Comparison of ENCODE assay signal across 22 cellular contexts in genomic region chr2:10532631-10533101, GRCh38.
DNase-seq lines count a peak whose midpoint lies in the region; ATAC-seq, FAIRE-seq and TF ChIP-seq lines count a peak whose summit lies in the region.
"Had no signal": no experiment of that assay in that cellular context is flagged by ENCODE, and none has a peak within 500 bp of the region (broad histone marks: within the 10 kb centered on the region; RNA-seq: fewer than 3 reads in every experiment).

No MANE protein-coding gene starts in this region.

- ATAC-seq in natural killer cell treated with Interleukin-12 subunit alpha and Interleukin-12 subunit beta and Interleukin-15 and Interleukin-18, amount 100 ng/mL, for 72 hours: no peak
- ATAC-seq in natural killer cell (no peak), GM21381 (IDR thresholded peaks at IDR 0.05; ENCODE audit: unreplicated experiment) (no peak), GM18907 (IDR thresholded peaks at IDR 0.05; ENCODE audit: unreplicated experiment) (no peak)
- ATAC-seq: naive thymus-derived CD8-positive, alpha-beta T cell had no signal

- H3K79me2 ChIP-seq in astrocyte (ENCODE audit: insufficient read depth, low read length) (no peaks in the 10 kb centered on the region), hepatocyte (no peaks in the 10 kb centered on the region)

- no peaks in the 10 kb centered on the region for H3K9me3 ChIP-seq in astrocyte (ENCODE audit: insufficient read depth, low read depth, low read length)
- no peaks in the 10 kb centered on the region for H3K9me3 ChIP-seq in hepatocyte (ENCODE audit: low read depth)
- H3K9me3 ChIP-seq: heart right ventricle had no signal

- no peak overlapping the region for H3K27ac Mint-ChIP-seq in natural killer cell treated with Interleukin-12 subunit alpha and Interleukin-12 subunit beta and Interleukin-15 and Interleukin-18, amount 100 ng/mL, for 72 hours
- H3K27ac Mint-ChIP-seq in natural killer cell (no peak overlapping the region), astrocyte (ENCODE audit: unreplicated experiment) (peak overlapping the region; percentile 47)
- H3K27ac Mint-ChIP-seq: activated naive CD4-positive, alpha-beta T cell treated with anti-CD3 and anti-CD28 coated beads, Interleukin-2, amount 10 ng/mL, durations not matched to agents 7 days and 5 days; immature natural killer cell; naive thymus-derived CD8-positive, alpha-beta T cell had no signal

- H3K27me3 ChIP-seq in astrocyte (ENCODE audit: insufficient read depth, low read length): no peaks in the 10 kb centered on the region
- no peaks in the 10 kb centered on the region for H3K27me3 ChIP-seq in hepatocyte
- H3K27me3 ChIP-seq: heart right ventricle had no signal

- intact Hi-C loops in natural killer cell (cut with micrococcal nuclease): no loop called here

- H3K4me3 ChIP-seq in astrocyte (ENCODE audit: insufficient read depth, low read depth, low read length): no peak overlapping the region
- H3K4me3 ChIP-seq in hepatocyte: no peak overlapping the region
- H3K4me3 ChIP-seq: heart right ventricle, lung, smooth muscle cell had no signal

- FAIRE-seq in astrocyte (lab: Jason Lieb, UNC): no peak
- FAIRE-seq: GM12892 had no signal

- H3K4me3 Mint-ChIP-seq in natural killer cell treated with Interleukin-12 subunit alpha and Interleukin-12 subunit beta and Interleukin-15 and Interleukin-18, amount 100 ng/mL, for 72 hours: no peak overlapping the region
- H3K4me3 Mint-ChIP-seq in natural killer cell (no peak overlapping the region), astrocyte (ENCODE audit: unreplicated experiment) (no peak overlapping the region)
- H3K4me3 Mint-ChIP-seq: activated naive CD4-positive, alpha-beta T cell treated with anti-CD3 and anti-CD28 coated beads, Interleukin-2, amount 10 ng/mL, durations not matched to agents 7 days and 5 days; immature natural killer cell; naive thymus-derived CD8-positive, alpha-beta T cell had no signal

- peaks cover 12% of the 10 kb centered on the region in 2 donors for H3K4me1 Mint-ChIP-seq in natural killer cell treated with Interleukin-12 subunit alpha and Interleukin-12 subunit beta and Interleukin-15 and Interleukin-18, amount 100 ng/mL, for 72 hours (ENCODE audit: low read depth in 2 of 2)
- H3K4me1 Mint-ChIP-seq in natural killer cell: peaks cover 8 to 12% of the 10 kb centered on the region in 2 donors
- peaks cover 8% of the 10 kb centered on the region for H3K4me1 Mint-ChIP-seq in astrocyte (ENCODE audit: low read depth, unreplicated experiment)

- H3K27me3 Mint-ChIP-seq in natural killer cell treated with Interleukin-12 subunit alpha and Interleukin-12 subunit beta and Interleukin-15 and Interleukin-18, amount 100 ng/mL, for 72 hours: peaks cover 0 to 2% of the 10 kb centered on the region in 2 donors
- H3K27me3 Mint-ChIP-seq in natural killer cell (ENCODE audit: low read depth in 2 of 2): peaks cover 0 to 5% of the 10 kb centered on the region in 2 donors
- peaks cover 4% of the 10 kb centered on the region for H3K27me3 Mint-ChIP-seq in astrocyte (ENCODE audit: low read depth, unreplicated experiment)

- H3K4me1 ChIP-seq in astrocyte (ENCODE audit: insufficient read depth, low read length) (peaks cover 16% of the 10 kb centered on the region), hepatocyte (ENCODE audit: insufficient read depth) (no peaks in the 10 kb centered on the region)
- H3K4me1 ChIP-seq: heart right ventricle had no signal

- peak; percentile 49 for DNase-seq in natural killer cell treated with Interleukin-12 subunit alpha and Interleukin-12 subunit beta and Interleukin-15 and Interleukin-18, amount 100 ng/mL, for 72 hours (ENCODE audit: low spot score)
- no peak for DNase-seq in natural killer cell
- no peak for DNase-seq in astrocyte (ENCODE audit: low read depth)
- DNase-seq in myocyte (ENCODE audit: low read depth): peak; percentile 84
- DNase-seq in retina: no peak
- no peak for DNase-seq in hepatocyte (ENCODE audit: low spot score)
- DNase-seq: activated CD4-positive, alpha-beta T cell treated with anti-CD3 and anti-CD28 coated beads, Interleukin-2, amount 50 U/mL, for 48 hours; activated naive CD4-positive, alpha-beta T cell treated with anti-CD3 and anti-CD28 coated beads, Interleukin-2, amount 10 ng/mL, durations not matched to agents 7 days and 5 days; activated T-cell treated with anti-CD3 and anti-CD28 coated beads, Interleukin-2, amount 50 U/mL, for 1 hour; heart right ventricle; immature natural killer cell; Kasumi-1; naive thymus-derived CD8-positive, alpha-beta T cell; NCI-H1105; NCI-H510A; stimulated activated CD4-positive, alpha-beta T cell treated with anti-CD3 and anti-CD28 coated beads, Interleukin-4, amount 100 ng/mL, for 4 hours had no signal

- H3K36me3 ChIP-seq in astrocyte (ENCODE audit: insufficient read depth, low read length) (no peaks in the 10 kb centered on the region), hepatocyte (replicated peaks; ENCODE audit: insufficient read depth, low read depth) (no peaks in the 10 kb centered on the region)
- H3K36me3 ChIP-seq: heart right ventricle had no signal

- H4K20me1 ChIP-seq in astrocyte (ENCODE audit: insufficient read depth, low read length) (no peaks in the 10 kb centered on the region), hepatocyte (ENCODE audit: insufficient read depth, poor library complexity, severe bottlenecking) (no peaks in the 10 kb centered on the region)

- H3K9ac ChIP-seq in astrocyte (ENCODE audit: low read length): no peak overlapping the region

- 79% methylated on average over 14 of the region's 14 CpGs for WGBS in hepatocyte (ENCODE audit: low lambda C conversion rate, missing lambda C conversion rate)

- H2AFZ ChIP-seq in astrocyte (ENCODE audit: low read depth, low read length) (no peak overlapping the region), hepatocyte (no peak overlapping the region)

- no peaks in the 10 kb centered on the region for H3K9me3 Mint-ChIP-seq in natural killer cell treated with Interleukin-12 subunit alpha and Interleukin-12 subunit beta and Interleukin-15 and Interleukin-18, amount 100 ng/mL, for 72 hours
- H3K9me3 Mint-ChIP-seq in natural killer cell (no peaks in the 10 kb centered on the region), astrocyte (ENCODE audit: unreplicated experiment) (peaks cover 4% of the 10 kb centered on the region)

- H3K4me2 ChIP-seq in astrocyte (ENCODE audit: low read length): no peak overlapping the region
- H3K4me2 ChIP-seq in hepatocyte: no peak overlapping the region
- H3K4me2 ChIP-seq: smooth muscle cell had no signal

- no peaks in the 10 kb centered on the region for H3K9me2 ChIP-seq in hepatocyte (replicated peaks; ENCODE audit: insufficient read depth)

- H3K27ac ChIP-seq in astrocyte (ENCODE audit: low read depth, low read length): no peak overlapping the region
- H3K27ac ChIP-seq in hepatocyte: no peak overlapping the region
- H3K27ac ChIP-seq: C4-2B, heart right ventricle had no signal

- no peak for TF ChIP-seq CTCF in natural killer cell (IDR thresholded peaks at IDR 0.05)
- no peak for TF ChIP-seq CTCF in astrocyte (IDR thresholded peaks at IDR 0.05; ENCODE audit: insufficient read depth, low read depth, low read length)
- TF ChIP-seq CTCF in hepatocyte (IDR thresholded peaks at IDR 0.05; ENCODE audit: poor library complexity): no peak

- H3K36me3 Mint-ChIP-seq in natural killer cell treated with Interleukin-12 subunit alpha and Interleukin-12 subunit beta and Interleukin-15 and Interleukin-18, amount 100 ng/mL, for 72 hours: no peaks in the 10 kb centered on the region
- H3K36me3 Mint-ChIP-seq in natural killer cell (no peaks in the 10 kb centered on the region), astrocyte (ENCODE audit: low read depth, unreplicated experiment) (peaks cover 2% of the 10 kb centered on the region)
- H3K36me3 Mint-ChIP-seq: activated naive CD4-positive, alpha-beta T cell treated with anti-CD3 and anti-CD28 coated beads, Interleukin-2, amount 10 ng/mL, durations not matched to agents 7 days and 5 days; immature natural killer cell; naive thymus-derived CD8-positive, alpha-beta T cell had no signal

Comparison
In these comparisons a context has a peak if more than half of its experiments do, and no peak if none do; other contexts are left out.
1. DNase-seq: peak in natural killer cell treated with Interleukin-12 subunit alpha and Interleukin-12 subunit beta and Interleukin-15 and Interleukin-18, amount 100 ng/mL, for 72 hours (single experiment) and myocyte (single experiment); none in natural killer cell (single experiment), astrocyte (single experiment), retina (single experiment) and hepatocyte (single experiment).